ENCODE assay signal across 1 cellular context in the genomic region with DNA sequence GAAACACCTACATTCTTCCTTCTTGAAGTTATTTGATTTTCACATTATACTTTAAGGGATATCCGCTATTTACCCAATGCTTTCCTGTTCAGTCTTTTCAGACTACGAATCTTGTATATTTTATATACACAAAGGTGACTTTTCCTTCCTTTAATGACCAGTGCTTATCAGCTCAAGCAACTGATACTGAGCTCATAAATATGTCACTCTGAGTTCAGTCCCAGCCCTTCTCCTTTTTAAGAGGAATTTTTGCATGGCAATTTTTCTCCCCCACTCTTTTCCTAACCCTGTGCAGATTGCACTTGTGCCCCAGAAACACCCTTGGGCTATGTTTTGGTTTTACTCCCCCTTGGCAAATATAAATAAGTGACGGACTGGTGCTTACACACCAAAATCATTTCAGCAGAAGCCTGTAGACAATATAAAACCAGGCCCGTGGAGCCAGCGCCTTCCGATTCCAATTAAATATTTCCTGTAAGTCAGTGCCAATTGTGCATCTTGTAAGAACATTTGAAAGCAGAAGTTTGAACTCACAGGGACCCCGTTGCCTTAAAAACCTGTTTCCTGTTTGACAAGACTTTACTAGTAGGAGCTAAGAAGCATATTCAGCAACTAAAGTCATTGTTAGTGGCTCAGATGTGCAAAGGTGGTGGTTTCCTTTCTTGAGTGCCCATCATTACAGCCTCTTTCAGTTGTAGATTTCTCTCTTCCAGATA.
TF ChIP-seq lines count a peak whose summit lies in the region.

No MANE protein-coding gene starts in this region.

TF ChIP-seq in HEK293, 187 proteins besides CTCF, POLR2A, EP300 and RAD21 (continued from another document):
- TF ChIP-seq, protein P1, sequence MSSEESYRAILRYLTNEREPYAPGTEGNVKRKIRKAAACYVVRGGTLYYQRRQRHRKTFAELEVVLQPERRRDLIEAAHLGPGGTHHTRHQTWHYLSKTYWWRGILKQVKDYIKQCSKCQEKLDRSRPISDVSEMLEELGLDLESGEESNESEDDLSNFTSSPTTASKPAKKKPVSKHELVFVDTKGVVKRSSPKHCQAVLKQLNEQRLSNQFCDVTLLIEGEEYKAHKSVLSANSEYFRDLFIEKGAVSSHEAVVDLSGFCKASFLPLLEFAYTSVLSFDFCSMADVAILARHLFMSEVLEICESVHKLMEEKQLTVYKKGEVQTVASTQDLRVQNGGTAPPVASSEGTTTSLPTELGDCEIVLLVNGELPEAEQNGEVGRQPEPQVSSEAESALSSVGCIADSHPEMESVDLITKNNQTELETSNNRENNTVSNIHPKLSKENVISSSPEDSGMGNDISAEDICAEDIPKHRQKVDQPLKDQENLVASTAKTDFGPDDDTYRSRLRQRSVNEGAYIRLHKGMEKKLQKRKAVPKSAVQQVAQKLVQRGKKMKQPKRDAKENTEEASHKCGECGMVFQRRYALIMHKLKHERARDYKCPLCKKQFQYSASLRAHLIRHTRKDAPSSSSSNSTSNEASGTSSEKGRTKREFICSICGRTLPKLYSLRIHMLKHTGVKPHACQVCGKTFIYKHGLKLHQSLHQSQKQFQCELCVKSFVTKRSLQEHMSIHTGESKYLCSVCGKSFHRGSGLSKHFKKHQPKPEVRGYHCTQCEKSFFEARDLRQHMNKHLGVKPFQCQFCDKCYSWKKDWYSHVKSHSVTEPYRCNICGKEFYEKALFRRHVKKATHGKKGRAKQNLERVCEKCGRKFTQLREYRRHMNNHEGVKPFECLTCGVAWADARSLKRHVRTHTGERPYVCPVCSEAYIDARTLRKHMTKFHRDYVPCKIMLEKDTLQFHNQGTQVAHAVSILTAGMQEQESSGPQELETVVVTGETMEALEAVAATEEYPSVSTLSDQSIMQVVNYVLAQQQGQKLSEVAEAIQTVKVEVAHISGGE (tag by site-specific recombination; conservative IDR thresholded peaks at IDR 0.05; ENCODE audit: low read depth): no peak
- TF ChIP-seq ZNF843 (tag by site-specific recombination; IDR thresholded peaks at IDR 0.05): peak; percentile 36; the same call in 1 of the 2 replicates
- TF ChIP-seq, protein P2, sequence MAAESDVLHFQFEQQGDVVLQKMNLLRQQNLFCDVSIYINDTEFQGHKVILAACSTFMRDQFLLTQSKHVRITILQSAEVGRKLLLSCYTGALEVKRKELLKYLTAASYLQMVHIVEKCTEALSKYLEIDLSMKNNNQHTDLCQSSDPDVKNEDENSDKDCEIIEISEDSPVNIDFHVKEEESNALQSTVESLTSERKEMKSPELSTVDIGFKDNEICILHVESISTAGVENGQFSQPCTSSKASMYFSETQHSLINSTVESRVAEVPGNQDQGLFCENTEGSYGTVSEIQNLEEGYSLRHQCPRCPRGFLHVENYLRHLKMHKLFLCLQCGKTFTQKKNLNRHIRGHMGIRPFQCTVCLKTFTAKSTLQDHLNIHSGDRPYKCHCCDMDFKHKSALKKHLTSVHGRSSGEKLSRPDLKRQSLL (tag by site-specific recombination; IDR thresholded peaks at IDR 0.05): no peak
- TF ChIP-seq, protein P3, sequence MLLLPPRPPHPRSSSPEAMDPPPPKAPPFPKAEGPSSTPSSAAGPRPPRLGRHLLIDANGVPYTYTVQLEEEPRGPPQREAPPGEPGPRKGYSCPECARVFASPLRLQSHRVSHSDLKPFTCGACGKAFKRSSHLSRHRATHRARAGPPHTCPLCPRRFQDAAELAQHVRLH (tag by site-specific recombination; IDR thresholded peaks at IDR 0.05): no peak
- TF ChIP-seq YY2 (tag by site-specific recombination; IDR thresholded peaks at IDR 0.05): no peak
- 0 out of 2 replicates have a peak, but pooled peaks have one; percentile 17 for TF ChIP-seq ZNF366 (tag by site-specific recombination; conservative IDR thresholded peaks at IDR 0.05)
- TF ChIP-seq ZNF670 (tag by site-specific recombination; IDR thresholded peaks at IDR 0.05; ENCODE audit: low read depth): no peak
